8 cellular contexts compared by ENCODE assay signal in the genomic region with DNA sequence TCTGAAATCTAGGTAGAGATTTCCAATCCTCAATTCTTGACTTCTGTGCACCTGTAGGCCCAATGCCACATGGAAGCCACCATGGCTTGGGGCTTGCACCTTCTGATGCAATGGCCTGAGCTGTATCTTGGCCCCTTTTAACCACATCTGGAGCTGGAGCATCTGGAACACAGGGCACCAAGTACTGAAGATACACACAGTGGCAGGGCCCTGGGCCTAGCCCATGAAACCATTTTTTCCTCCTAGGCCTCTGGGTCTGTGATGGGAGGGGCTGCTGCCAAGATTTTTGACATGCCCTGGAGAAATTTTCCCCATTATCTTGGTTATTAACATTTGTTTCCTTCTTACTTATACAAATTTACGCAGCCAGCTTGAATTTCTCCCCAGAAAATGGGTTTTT.
"Had no signal": no experiment of that assay in that cellular context is flagged by ENCODE, and none has a peak within 500 bp of the region (broad histone marks: within the 10 kb centered on the region; RNA-seq: fewer than 3 reads in every experiment).

No MANE protein-coding gene starts in this region.

- DNase-seq: GDM1, GF-D8 had no signal

- ATAC-seq: GM12878 had no signal

- FAIRE-seq: G401.6, GM12878, GM12891, GM12892, GM18507, GM19239 had no signal

- H3K4me3 ChIP-seq: GM12878 had no signal
